In the genomic region with DNA sequence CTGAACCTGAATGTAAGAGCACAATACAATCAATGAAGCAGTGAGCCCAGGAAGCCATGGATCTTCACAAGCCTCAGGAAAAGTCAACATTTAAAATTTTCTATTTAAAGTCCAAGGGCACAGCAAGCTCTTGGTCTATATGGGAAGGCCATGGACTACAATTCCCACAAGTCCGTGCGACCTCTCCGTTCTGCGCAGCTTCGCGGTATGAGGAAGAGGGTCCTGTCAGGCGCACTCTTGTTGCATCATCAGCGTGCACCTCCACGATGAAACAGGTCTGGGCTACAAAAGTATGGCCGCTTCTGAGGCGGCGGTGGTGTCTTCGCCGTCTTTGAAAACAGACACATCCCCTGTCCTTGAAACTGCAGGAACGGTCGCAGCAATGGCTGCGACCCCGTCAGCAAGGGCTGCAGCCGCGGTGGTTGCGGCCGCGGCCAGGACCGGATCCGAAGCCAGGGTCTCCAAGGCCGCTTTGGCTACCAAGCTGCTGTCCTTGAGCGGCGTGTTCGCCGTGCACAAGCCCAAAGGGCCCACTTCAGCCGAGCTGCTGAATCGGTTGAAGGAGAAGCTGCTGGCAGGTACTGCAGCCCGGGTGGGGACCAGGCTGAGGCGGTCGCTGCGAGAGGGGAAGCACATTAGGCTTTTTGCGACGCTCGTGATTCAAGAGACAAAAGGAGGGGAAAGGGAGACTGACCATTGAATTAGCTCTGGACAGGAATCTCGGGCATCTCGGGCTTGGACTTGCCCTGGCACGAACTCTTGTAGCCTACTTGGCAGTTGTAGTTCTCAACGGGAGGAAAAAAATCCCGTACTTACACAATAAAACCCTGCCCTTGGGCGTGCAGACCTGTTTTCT, we compare ENCODE assay signal across 8 cellular contexts. TPM values are rescaled to one million over a fixed set of nuclear protein-coding genes. Genes with fewer than 3 reads are reported as not detected.
DNase-seq lines count a peak whose midpoint lies in the region; ATAC-seq lines count a peak whose summit lies in the region.

A gene (plus strand): TSS at position 234 of the 856 bp plus-strand sequence. CDS start 59 bp downstream, at position 293.

- peak within 1 kb of the TSS; percentile 80 for H3K4me3 ChIP-seq in BLaER1

- H3K4me1 Mint-ChIP-seq in activated CD4-positive, alpha-beta T cell treated with anti-CD3 and anti-CD28 coated beads, Interleukin-2, amount 10 ng/mL, durations not matched to agents 7 days and 5 days: peaks cover 30% of the 10 kb centered on the region
- peaks cover 15% of the 10 kb centered on the region for H3K4me1 Mint-ChIP-seq in dendritic cell treated with granulocyte-macrophage colony-stimulating factor and Interleukin-4, amounts not matched to agents 40 ng/mL and 50 ng/mL, for 4 days (ENCODE audit: low read depth)

- H3K9me3 ChIP-seq in BLaER1: no peaks in the 10 kb centered on the region

- peaks cover 28% of the 10 kb centered on the region for H3K36me3 ChIP-seq in BLaER1

- CTCF ChIA-PET in activated CD4-positive, alpha-beta T cell treated with anti-CD3 and anti-CD28 coated beads, Interleukin-2, amount 10 ng/mL, durations not matched to agents 7 days and 5 days (lab: Charles Lee): interaction anchor here (1.0 to 2.7 kb wide), 3 partner anchors 22 to 28 kb away, joined by 3 to 9 read pairs (median 3); no protein-coding TSS in a partner anchor

- peak within 1 kb of the TSS; percentile 92 for H3K9ac ChIP-seq in BLaER1

- H3K27me3 ChIP-seq in BLaER1: no peaks in the 10 kb centered on the region

- peak within 1 kb of the TSS; percentile 98 for H3K4me3 Mint-ChIP-seq in activated CD4-positive, alpha-beta T cell treated with anti-CD3 and anti-CD28 coated beads, Interleukin-2, amount 10 ng/mL, durations not matched to agents 7 days and 5 days
- peak within 1 kb of the TSS; percentile 95 for H3K4me3 Mint-ChIP-seq in dendritic cell treated with granulocyte-macrophage colony-stimulating factor and Interleukin-4, amounts not matched to agents 40 ng/mL and 50 ng/mL, for 4 days

- H3K9me3 Mint-ChIP-seq in activated CD4-positive, alpha-beta T cell treated with anti-CD3 and anti-CD28 coated beads, Interleukin-2, amount 10 ng/mL, durations not matched to agents 7 days and 5 days: no peaks in the 10 kb centered on the region
- H3K9me3 Mint-ChIP-seq in dendritic cell treated with granulocyte-macrophage colony-stimulating factor and Interleukin-4, amounts not matched to agents 40 ng/mL and 50 ng/mL, for 4 days: no peaks in the 10 kb centered on the region

- no peaks in the 10 kb centered on the region for H4K20me1 ChIP-seq in BLaER1

- POLR2A ChIA-PET in activated CD4-positive, alpha-beta T cell treated with anti-CD3 and anti-CD28 coated beads, Interleukin-2, amount 10 ng/mL, durations not matched to agents 7 days and 5 days (lab: Charles Lee): interaction anchor here (1.0 kb wide), 1 partner anchor 15 kb away, joined by 4 read pairs; no protein-coding TSS in a partner anchor

- peak within 1 kb of the TSS; percentile 91 for H3K27ac ChIP-seq in BLaER1

- H3K4me1 ChIP-seq in BLaER1: peaks cover 21% of the 10 kb centered on the region

- intact Hi-C loops in dendritic cell treated with granulocyte-macrophage colony-stimulating factor and Interleukin-4, amounts not matched to agents 40 ng/mL and 50 ng/mL, for 4 days (cut with micrococcal nuclease): no loop called here

- H3K4me2 ChIP-seq in BLaER1: peak within 1 kb of the TSS; percentile 89

- peak within 1 kb of the TSS; percentile 98 for H3K27ac Mint-ChIP-seq in activated CD4-positive, alpha-beta T cell treated with anti-CD3 and anti-CD28 coated beads, Interleukin-2, amount 10 ng/mL, durations not matched to agents 7 days and 5 days
- peak within 1 kb of the TSS; percentile 94 for H3K27ac Mint-ChIP-seq in dendritic cell treated with granulocyte-macrophage colony-stimulating factor and Interleukin-4, amounts not matched to agents 40 ng/mL and 50 ng/mL, for 4 days

- no peaks in the 10 kb centered on the region for H3K27me3 Mint-ChIP-seq in activated CD4-positive, alpha-beta T cell treated with anti-CD3 and anti-CD28 coated beads, Interleukin-2, amount 10 ng/mL, durations not matched to agents 7 days and 5 days
- no peaks in the 10 kb centered on the region for H3K27me3 Mint-ChIP-seq in dendritic cell treated with granulocyte-macrophage colony-stimulating factor and Interleukin-4, amounts not matched to agents 40 ng/mL and 50 ng/mL, for 4 days

- DNase-seq in NCI-H69 (lab: John Stamatoyannopoulos, UW) (peak; percentile 91), left lobe of liver (ENCODE audit: low spot score) (peak; percentile 94)
- peak; percentile 94 for DNase-seq in activated CD4-positive, alpha-beta T cell treated with anti-CD3 and anti-CD28 coated beads, Interleukin-2, amount 10 ng/mL, durations not matched to agents 7 days and 5 days
- peak; percentile 87 for DNase-seq in stimulated activated CD4-positive, alpha-beta T cell treated with anti-CD3 and anti-CD28 coated beads, Interleukin-2, amount 100 ng/mL, for 4 hours (ENCODE audit: low read depth)

- ATAC-seq in GM19328 (IDR thresholded peaks at IDR 0.05; ENCODE audit: unreplicated experiment) (peak; percentile 99), HG03520 (IDR thresholded peaks at IDR 0.05; ENCODE audit: unreplicated experiment) (peak; percentile 100), left lobe of liver (peak; percentile 99)

- H3K36me3 Mint-ChIP-seq in activated CD4-positive, alpha-beta T cell treated with anti-CD3 and anti-CD28 coated beads, Interleukin-2, amount 10 ng/mL, durations not matched to agents 7 days and 5 days (ENCODE audit: low read depth): peaks cover 16% of the 10 kb centered on the region
- peaks cover 26% of the 10 kb centered on the region for H3K36me3 Mint-ChIP-seq in dendritic cell treated with granulocyte-macrophage colony-stimulating factor and Interleukin-4, amounts not matched to agents 40 ng/mL and 50 ng/mL, for 4 days (ENCODE audit: low read depth)

RNA-seq across cellular contexts. Expression of the gene that starts here (rescaled TPM):
- 10 to 100 TPM; 12.3 to 12.4 TPM for total RNA-seq in activated CD4-positive, alpha-beta T cell treated with anti-CD3 and anti-CD28 coated beads, Interleukin-2, amount 10 ng/mL, durations not matched to agents 7 days and 5 days
- total RNA-seq in left lobe of liver: 9.0 TPM

Comparison
In these comparisons a context has a peak if more than half of its experiments do, and no peak if none do; other contexts are left out.
1. Peak in every context shown above with its lines: DNase-seq, ATAC-seq, H3K4me3 ChIP-seq and H3K27ac ChIP-seq.